In the genomic region with DNA sequence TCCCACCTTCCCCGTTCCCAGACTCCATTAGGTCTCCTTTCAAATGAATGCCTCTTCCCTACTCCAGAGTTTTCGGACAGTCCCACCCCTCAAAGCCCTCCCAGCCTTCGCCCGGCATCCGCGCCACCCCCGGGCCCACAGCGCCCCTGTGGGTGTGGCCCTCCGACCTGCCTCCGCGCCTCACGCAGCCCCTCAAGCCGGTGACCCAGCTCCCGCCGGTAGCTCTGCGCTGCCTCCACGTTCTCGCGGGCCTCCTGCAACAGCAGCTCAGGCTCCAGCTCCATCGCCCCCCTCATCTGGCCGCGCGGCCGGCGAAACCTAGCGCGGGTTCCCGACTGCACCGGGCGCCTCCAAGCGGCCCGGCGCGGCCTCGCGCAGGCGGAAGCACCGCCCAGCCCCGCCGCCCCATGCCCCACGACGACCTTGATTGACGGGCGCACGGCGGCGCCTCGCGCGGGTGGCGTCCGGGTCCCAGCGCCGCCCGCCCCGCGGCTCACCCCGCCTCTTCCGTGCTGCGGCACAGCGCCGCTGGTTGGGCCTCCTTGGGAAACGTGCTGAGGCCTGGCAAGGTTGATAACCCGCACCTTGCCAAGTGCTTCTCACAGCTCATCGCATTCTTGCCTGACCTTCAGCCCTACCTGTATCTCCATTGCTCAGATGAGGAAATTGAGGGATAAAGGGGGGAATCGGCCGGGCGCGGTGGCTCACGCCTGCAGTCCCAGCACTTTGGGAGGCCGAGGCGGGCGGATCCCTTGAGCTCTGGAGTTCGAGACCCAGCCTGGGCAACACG, we compare ENCODE assay signal across 1 cellular context.
A peak's percentile ranks its signal among the peaks of the same experiment; 100 is the strongest.
TF ChIP-seq lines count a peak whose summit lies in the region.

A gene with protein sequence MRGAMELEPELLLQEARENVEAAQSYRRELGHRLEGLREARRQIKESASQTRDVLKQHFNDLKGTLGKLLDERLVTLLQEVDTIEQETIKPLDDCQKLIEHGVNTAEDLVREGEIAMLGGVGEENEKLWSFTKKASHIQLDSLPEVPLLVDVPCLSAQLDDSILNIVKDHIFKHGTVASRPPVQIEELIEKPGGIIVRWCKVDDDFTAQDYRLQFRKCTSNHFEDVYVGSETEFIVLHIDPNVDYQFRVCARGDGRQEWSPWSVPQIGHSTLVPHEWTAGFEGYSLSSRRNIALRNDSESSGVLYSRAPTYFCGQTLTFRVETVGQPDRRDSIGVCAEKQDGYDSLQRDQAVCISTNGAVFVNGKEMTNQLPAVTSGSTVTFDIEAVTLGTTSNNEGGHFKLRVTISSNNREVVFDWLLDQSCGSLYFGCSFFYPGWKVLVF (minus strand): TSS at position 337 of the 790 bp plus-strand sequence. CDS start 41 bp downstream, at position 296.

TF ChIP-seq in IMR-90, 13 proteins besides CTCF, POLR2A, EP300 and RAD21 (continued from another document):
- TF ChIP-seq RFX5 (IDR thresholded peaks at IDR 0.05; ENCODE audit: low read depth, low read length) = no peak
- peak; percentile 80 for TF ChIP-seq BHLHE40 (IDR thresholded peaks at IDR 0.05; ENCODE audit: low read depth, low read length)
- peak; percentile 72; the same call in 1 of the 2 replicates for TF ChIP-seq MXI1 (IDR thresholded peaks at IDR 0.05; ENCODE audit: borderline replicate concordance, low read depth, low read length)
- TF ChIP-seq RCOR1 (IDR thresholded peaks at IDR 0.05; ENCODE audit: insufficient replicate concordance, low read length) = no peak
- no peak for TF ChIP-seq FOS (IDR thresholded peaks at IDR 0.05; ENCODE audit: low read depth, low read length)
- no peak for TF ChIP-seq MAFK (IDR thresholded peaks at IDR 0.05; ENCODE audit: low read depth, low read length)
- no peak for TF ChIP-seq CEBPB (IDR thresholded peaks at IDR 0.05; ENCODE audit: low read depth, low read length)
- no peak for TF ChIP-seq NFE2L2 (IDR thresholded peaks at IDR 0.05; ENCODE audit: low read depth, low read length)
- TF ChIP-seq, protein P1, sequence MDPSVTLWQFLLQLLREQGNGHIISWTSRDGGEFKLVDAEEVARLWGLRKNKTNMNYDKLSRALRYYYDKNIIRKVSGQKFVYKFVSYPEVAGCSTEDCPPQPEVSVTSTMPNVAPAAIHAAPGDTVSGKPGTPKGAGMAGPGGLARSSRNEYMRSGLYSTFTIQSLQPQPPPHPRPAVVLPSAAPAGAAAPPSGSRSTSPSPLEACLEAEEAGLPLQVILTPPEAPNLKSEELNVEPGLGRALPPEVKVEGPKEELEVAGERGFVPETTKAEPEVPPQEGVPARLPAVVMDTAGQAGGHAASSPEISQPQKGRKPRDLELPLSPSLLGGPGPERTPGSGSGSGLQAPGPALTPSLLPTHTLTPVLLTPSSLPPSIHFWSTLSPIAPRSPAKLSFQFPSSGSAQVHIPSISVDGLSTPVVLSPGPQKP (IDR thresholded peaks at IDR 0.05; ENCODE audit: borderline replicate concordance, low read depth, low read length) = no peak
- no peak for TF ChIP-seq CHD1 (IDR thresholded peaks at IDR 0.05; ENCODE audit: low read depth, low read length)
TF ChIP-seq in IMR-90: peak in this region for 4.
